13 cellular contexts compared by ENCODE assay signal in genomic region chr14:101770183-101770582, GRCh38.
"Had no signal": no experiment of that assay in that cellular context is flagged by ENCODE, and none has a peak within 500 bp of the region (broad histone marks: within the 10 kb centered on the region; RNA-seq: fewer than 3 reads in every experiment).

No MANE protein-coding gene starts in this region.

- H3K27ac ChIP-seq: gastrocnemius medialis, left lung, lower lobe of right lung, neutrophil, psoas muscle, thoracic aorta had no signal

- DNase-seq: gastrocnemius medialis; left lung; lower lobe of right lung; psoas muscle; spleen; stimulated activated CD4-positive, alpha-beta T cell treated with anti-CD3 and anti-CD28 coated beads, Interleukin-15, amount 100 ng/mL, for 24 hours; transverse colon had no signal

- H3K4me1 ChIP-seq: left lung had no signal

- H3K9me3 Mint-ChIP-seq: memory B cell, mesothelial cell of epicardium, nephron progenitor cell had no signal

- H3K27ac Mint-ChIP-seq: mesothelial cell of epicardium, nephron progenitor cell had no signal

- H3K36me3 ChIP-seq: gastrocnemius medialis, transverse colon had no signal

- H3K4me3 Mint-ChIP-seq: memory B cell, mesothelial cell of epicardium, nephron progenitor cell had no signal

- H3K27me3 ChIP-seq: gastrocnemius medialis, left lung, spleen, stomach, transverse colon had no signal

- H3K9me3 ChIP-seq: gastrocnemius medialis, left lung, lower lobe of right lung, neutrophil, psoas muscle, spleen, stomach, thoracic aorta, transverse colon had no signal

- H3K4me3 ChIP-seq: gastrocnemius medialis, left lung, lower lobe of right lung, psoas muscle, spleen, stomach, thoracic aorta, transverse colon had no signal

- H3K27me3 Mint-ChIP-seq: memory B cell had no signal
